ENCODE assay signal across 8 cellular contexts in the genomic region with DNA sequence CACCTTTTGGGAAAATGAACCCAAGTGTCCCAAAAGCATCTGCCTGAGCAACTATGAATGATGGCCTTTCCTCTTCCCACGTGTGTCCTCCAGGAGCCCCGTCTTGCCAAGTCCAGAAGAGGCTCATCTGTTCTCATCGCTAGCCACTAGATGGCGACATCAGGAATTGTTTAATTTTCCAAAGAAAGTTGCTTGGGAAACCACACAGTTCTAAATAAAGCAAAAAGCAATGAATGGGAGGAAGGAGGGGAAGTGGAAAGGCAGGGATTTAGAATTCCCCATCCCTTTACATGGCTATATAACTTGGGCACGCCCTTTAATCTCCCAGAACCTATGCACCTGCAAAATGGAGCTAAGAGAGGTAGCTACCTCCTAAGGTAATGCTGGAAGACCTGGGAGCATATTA. TPM values are rescaled to one million over a fixed set of nuclear protein-coding genes. Genes with fewer than 3 reads are reported as not detected.
DNase-seq lines count a peak whose midpoint lies in the region; ATAC-seq and TF ChIP-seq lines count a peak whose summit lies in the region.

No MANE protein-coding gene starts in this region.

- peaks cover 5% of the 10 kb centered on the region for H3K36me3 Mint-ChIP-seq in Caco-2 (ENCODE audit: insufficient read depth, unreplicated experiment)
- no peaks in the 10 kb centered on the region for H3K36me3 Mint-ChIP-seq in GM23338 (ENCODE audit: low read depth)

- no peaks in the 10 kb centered on the region for H3K9me3 ChIP-seq in Caco-2

- H3K4me3 Mint-ChIP-seq in Caco-2 (ENCODE audit: unreplicated experiment) (no peak overlapping the region), GM23338 (no peak overlapping the region)

- no peaks in the 10 kb centered on the region for H3K27me3 ChIP-seq in Caco-2 (replicated peaks; ENCODE audit: control insufficient read depth, insufficient read depth, low read length)
- no peaks in the 10 kb centered on the region for H3K27me3 ChIP-seq in GM23338 (ENCODE audit: insufficient read depth)

- intact Hi-C loops in Caco-2 (cut with micrococcal nuclease; ENCODE audit: unreplicated experiment) = loop anchor here (1.0 kb wide), 1 partner anchor 126 kb away; no protein-coding TSS in a partner anchor

- H3K4me2 ChIP-seq in GM23338 = no peak overlapping the region

- H3K4me3 ChIP-seq in Caco-2 (ENCODE audit: low read depth, low read length) (no peak overlapping the region), GM23338 (no peak overlapping the region)

- no TSS peak for BruUV-seq in Caco-2 (replicated peaks; lab: Mats Ljungman, UMichigan)

- H3K9me2 ChIP-seq in GM23338 (ENCODE audit: insufficient read depth) = no peaks in the 10 kb centered on the region

- H3K27me3 Mint-ChIP-seq in Caco-2 (ENCODE audit: insufficient read depth, unreplicated experiment) = no peaks in the 10 kb centered on the region
- H3K27me3 Mint-ChIP-seq in GM23338 (ENCODE audit: insufficient read depth, low read depth, poor library complexity) = peaks cover 12% of the 10 kb centered on the region

- no peaks in the 10 kb centered on the region for H3F3A ChIP-seq in GM23338 (replicated peaks; ENCODE audit: low read depth)

- TF ChIP-seq CTCF in Caco-2 (IDR thresholded peaks at IDR 0.05; ENCODE audit: insufficient read depth in 1 of 2, low read depth in 1 of 2, low read length in 1 of 2, severe bottlenecking in 1 of 2, unreplicated experiment in 1 of 2) (peak; percentile 76 to 79), GM23338 (conservative IDR thresholded peaks at IDR 0.05; ENCODE audit: low read depth in 2 of 2) (peak; percentile 76 to 90)

- peaks cover 4% of the 10 kb centered on the region for H3K9me3 Mint-ChIP-seq in Caco-2 (ENCODE audit: unreplicated experiment)
- H3K9me3 Mint-ChIP-seq in GM23338 = peaks cover under 1% of the 10 kb centered on the region; the same call in 2 of the 3 replicates

- ATAC-seq in GM23338 (peak; percentile 73), HG02571 (IDR thresholded peaks at IDR 0.05; ENCODE audit: unreplicated experiment) (no peak)

- CTCF ChIA-PET in Caco-2 (lab: Charles Lee) = interaction anchor here (0.6 to 1.5 kb wide), 3 partner anchors 12 to 34 kb away, joined by 3 to 7 read pairs (median 3); no protein-coding TSS in a partner anchor

- no peak overlapping the region for H2AFZ ChIP-seq in GM23338

- POLR2A ChIA-PET in Caco-2 (lab: Charles Lee) = no interaction called here

- H3K27ac Mint-ChIP-seq in Caco-2 (ENCODE audit: unreplicated experiment) = no peak overlapping the region
- H3K27ac Mint-ChIP-seq in GM23338 = no peak overlapping the region

- H3K27ac ChIP-seq in GM23338 (ENCODE audit: low read depth) = no peak overlapping the region

- H3K4me1 Mint-ChIP-seq in Caco-2 (ENCODE audit: low read depth, unreplicated experiment) = peaks cover 2% of the 10 kb centered on the region
- peaks cover 16% of the 10 kb centered on the region for H3K4me1 Mint-ChIP-seq in GM23338

- peak; percentile 69 to 76 for DNase-seq in Caco-2
- DNase-seq in GM23338 (ENCODE audit: low spot score) = peak; percentile 87
- peak; percentile 70 for DNase-seq in NCI-H69 (lab: John Stamatoyannopoulos, UW)
- DNase-seq in astrocyte of the hippocampus (ENCODE audit: low read depth, low spot score) = peak; percentile 91
- peak; percentile 45 for DNase-seq in iPS DF 19.7 (ENCODE audit: low read depth, low spot score)
- peak; percentile 36 for DNase-seq in stimulated activated CD4-positive, alpha-beta T cell treated with anti-CD3 and anti-CD28 coated beads, Interleukin-4, amount 100 ng/mL, for 24 hours
- DNase-seq in activated CD8-positive, alpha-beta memory T cell treated with anti-CD3 and anti-CD28 coated beads, Interleukin-2, amount 50 U/mL, for 48 hours = no peak

- no peaks in the 10 kb centered on the region for H4K20me1 ChIP-seq in GM23338 (replicated peaks; ENCODE audit: insufficient read depth)

- H3K36me3 ChIP-seq in Caco-2 (ENCODE audit: control insufficient read depth, insufficient read depth, low read length) (no peaks in the 10 kb centered on the region), GM23338 (ENCODE audit: insufficient read depth) (no peaks in the 10 kb centered on the region)

- H3K79me2 ChIP-seq in GM23338 (replicated peaks; ENCODE audit: insufficient read depth) = no peaks in the 10 kb centered on the region

- peaks cover 25% of the 10 kb centered on the region for H3K4me1 ChIP-seq in Caco-2
- no peaks in the 10 kb centered on the region for H3K4me1 ChIP-seq in GM23338 (ENCODE audit: insufficient read depth)

TF ChIP-seq in GM23338, 12 proteins besides CTCF, POLR2A, EP300 and RAD21:
- TF ChIP-seq, protein P1, sequence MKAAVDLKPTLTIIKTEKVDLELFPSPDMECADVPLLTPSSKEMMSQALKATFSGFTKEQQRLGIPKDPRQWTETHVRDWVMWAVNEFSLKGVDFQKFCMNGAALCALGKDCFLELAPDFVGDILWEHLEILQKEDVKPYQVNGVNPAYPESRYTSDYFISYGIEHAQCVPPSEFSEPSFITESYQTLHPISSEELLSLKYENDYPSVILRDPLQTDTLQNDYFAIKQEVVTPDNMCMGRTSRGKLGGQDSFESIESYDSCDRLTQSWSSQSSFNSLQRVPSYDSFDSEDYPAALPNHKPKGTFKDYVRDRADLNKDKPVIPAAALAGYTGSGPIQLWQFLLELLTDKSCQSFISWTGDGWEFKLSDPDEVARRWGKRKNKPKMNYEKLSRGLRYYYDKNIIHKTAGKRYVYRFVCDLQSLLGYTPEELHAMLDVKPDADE (IDR thresholded peaks at IDR 0.05) = no peak

RNA-seq across cellular contexts. Expression of a gene that starts 9.0 kb away (rescaled TPM):
- total RNA-seq in Caco-2 (2022) = 0.25 and 0.26 TPM in 2 replicates
- total RNA-seq in GM23338 (2014; rRNA removed; shearing (Covaris generic)) = not detected in 2 replicates
- 0.18 TPM in 1 of 2 replicates, not detected in the other for polyA plus RNA-seq in GM23338 (2016; fragmentation: Nextera tagmentation; extraction: Ambion mirVana)
